ENCODE assay signal across 1 cellular context in genomic region chr12:46470039-46470627, GRCh38.
TF ChIP-seq lines count a peak whose summit lies in the region.

No MANE protein-coding gene starts in this region.

TF ChIP-seq in GM23338, 12 proteins besides CTCF, POLR2A, EP300 and RAD21 (continued from another document):
- TF ChIP-seq REST (IDR thresholded peaks at IDR 0.05; ENCODE audit: unreplicated experiment), result no peak
- TF ChIP-seq ETS1 (IDR thresholded peaks at IDR 0.05), result no peak
- TF ChIP-seq STAT1 (IDR thresholded peaks at IDR 0.05; ENCODE audit: unreplicated experiment), result no peak
- no peak for TF ChIP-seq CREB1 (CRISPR knock-in tag; IDR thresholded peaks at IDR 0.05; ENCODE audit: low read depth)
- TF ChIP-seq POLR2AphosphoS5 (IDR thresholded peaks at IDR 0.05; ENCODE audit: low read depth), result no peak
- no peak for TF ChIP-seq ZNF331 (CRISPR knock-in tag; IDR thresholded peaks at IDR 0.05; ENCODE audit: low read depth)
- no peak for TF ChIP-seq ZNF114 (CRISPR knock-in tag; IDR thresholded peaks at IDR 0.05)
- no peak for TF ChIP-seq JUNB (IDR thresholded peaks at IDR 0.05; ENCODE audit: unreplicated experiment)
